16 cellular contexts compared by ENCODE assay signal in the genomic region with DNA sequence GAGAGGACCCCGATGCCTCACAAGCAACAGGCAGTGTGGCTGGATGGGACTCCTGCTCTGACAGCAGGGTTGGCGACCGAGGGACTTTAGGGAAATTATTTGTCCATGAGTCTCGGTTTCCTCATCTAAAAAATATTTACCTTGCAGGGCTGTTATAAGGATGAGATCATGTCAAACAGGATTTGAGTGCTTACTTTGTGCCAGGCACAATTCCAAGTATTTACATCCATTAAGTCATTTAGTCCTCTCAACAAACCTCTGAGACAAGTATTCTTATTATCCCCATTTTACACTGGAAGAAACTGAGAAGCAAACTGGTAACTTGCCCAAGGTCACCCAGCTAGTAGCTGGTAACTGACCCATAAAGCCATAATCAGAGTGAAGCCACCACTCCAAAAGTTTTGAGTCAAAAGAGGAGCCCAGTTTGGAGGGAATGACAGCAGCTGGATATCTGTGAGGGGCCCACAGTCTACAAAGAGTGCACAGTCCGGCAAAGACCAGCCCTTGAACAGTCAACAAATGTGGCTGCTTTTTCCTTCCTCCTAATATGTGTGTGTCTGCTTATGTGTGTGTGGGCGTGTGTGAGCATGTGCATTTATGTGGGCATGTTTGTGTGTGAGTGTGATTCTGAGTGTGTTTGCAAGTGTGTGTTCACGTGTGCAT.
A peak's percentile ranks its signal among the peaks of the same experiment; 100 is the strongest.
DNase-seq lines count a peak whose midpoint lies in the region; ATAC-seq and TF ChIP-seq lines count a peak whose summit lies in the region.
"Had no signal": no experiment of that assay in that cellular context is flagged by ENCODE, and none has a peak within 500 bp of the region (broad histone marks: within the 10 kb centered on the region; RNA-seq: fewer than 3 reads in every experiment).

No MANE protein-coding gene starts in this region.

- H2AFZ ChIP-seq in fibroblast of lung (ENCODE audit: low read length) (no peak overlapping the region), OCI-LY7 (ENCODE audit: low read length) (no peak overlapping the region)

- no peak overlapping the region for H3K27ac ChIP-seq in fibroblast of lung (ENCODE audit: insufficient read depth, low read length)
- no peak overlapping the region for H3K27ac ChIP-seq in OCI-LY7 (ENCODE audit: low read depth, low read length, poor library complexity, severe bottlenecking)
- H3K27ac ChIP-seq: cardiac muscle cell had no signal

- CTCF ChIA-PET in OCI-LY7 (lab: Charles Lee; ENCODE audit: unreplicated experiment): no interaction called here

- H3K4me2 ChIP-seq in fibroblast of lung (ENCODE audit: extremely low read depth, insufficient read depth, low read length) (peak overlapping the region; percentile 19), OCI-LY7 (ENCODE audit: low read length) (no peak overlapping the region)

- H3K27me3 ChIP-seq in fibroblast of lung (ENCODE audit: control insufficient read depth, insufficient read depth, low read length): no peaks in the 10 kb centered on the region
- H3K27me3 ChIP-seq: cardiac muscle cell had no signal

- DNase-seq in A172 (ENCODE audit: low spot score): peak; percentile 54
- DNase-seq in HK-2 (ENCODE audit: unreplicated experiment): peak; percentile 6
- DNase-seq in RKO (ENCODE audit: low spot score): peak; percentile 26
- DNase-seq in fibroblast of lung (ENCODE audit: low read depth in 2 of 2): peak in 1 of 2 donors; percentile 68
- no peak for DNase-seq in activated CD4-positive, alpha-beta T cell treated with anti-CD3 and anti-CD28 coated beads, Interleukin-2, amount 10 ng/mL, durations not matched to agents 24 days and 14 days
- no peak for DNase-seq in OCI-LY7 (ENCODE audit: low spot score)
- DNase-seq: activated CD4-positive, alpha-beta memory T cell treated with anti-CD3 and anti-CD28 coated beads, Interleukin-2, amount 10 ng/mL, durations not matched to agents 7 days and 5 days; activated effector memory CD4-positive, alpha-beta T cell treated with anti-CD3 and anti-CD28 coated beads, Interleukin-2, amount 50 U/mL, for 16 hours; NCI-H1694 treated with DMSO at 0.1 percent for 48 hours; stimulated activated CD4-positive, alpha-beta T cell treated with anti-CD3 and anti-CD28 coated beads, Interleukin-15, amount 100 ng/mL, for 24 hours; T-cell had no signal

- no peak overlapping the region for H3K9ac ChIP-seq in fibroblast of lung (ENCODE audit: insufficient read depth, low read length)

- no peak overlapping the region for H3K4me3 Mint-ChIP-seq in activated CD4-positive, alpha-beta T cell treated with anti-CD3 and anti-CD28 coated beads, Interleukin-2, amount 10 ng/mL, durations not matched to agents 24 days and 14 days
- H3K4me3 Mint-ChIP-seq: activated CD4-positive, alpha-beta memory T cell treated with anti-CD3 and anti-CD28 coated beads, Interleukin-2, amount 10 ng/mL, durations not matched to agents 7 days and 5 days; B cell; T-cell had no signal

- ATAC-seq in GM21526 (IDR thresholded peaks at IDR 0.05; ENCODE audit: low FRiP score, unreplicated experiment): no peak
- no peak for ATAC-seq in HG03280 (IDR thresholded peaks at IDR 0.05; ENCODE audit: unreplicated experiment)
- ATAC-seq: HepG2, T-cell had no signal

- no peaks in the 10 kb centered on the region for H3K36me3 Mint-ChIP-seq in activated CD4-positive, alpha-beta T cell treated with anti-CD3 and anti-CD28 coated beads, Interleukin-2, amount 10 ng/mL, durations not matched to agents 24 days and 14 days (ENCODE audit: low read depth)
- H3K36me3 Mint-ChIP-seq: T-cell had no signal

- H3K9me3 Mint-ChIP-seq in activated CD4-positive, alpha-beta T cell treated with anti-CD3 and anti-CD28 coated beads, Interleukin-2, amount 10 ng/mL, durations not matched to agents 24 days and 14 days: no peaks in the 10 kb centered on the region

- H3K27me3 Mint-ChIP-seq in activated CD4-positive, alpha-beta T cell treated with anti-CD3 and anti-CD28 coated beads, Interleukin-2, amount 10 ng/mL, durations not matched to agents 24 days and 14 days: no peaks in the 10 kb centered on the region
- H3K27me3 Mint-ChIP-seq: activated CD4-positive, alpha-beta memory T cell treated with anti-CD3 and anti-CD28 coated beads, Interleukin-2, amount 10 ng/mL, durations not matched to agents 7 days and 5 days; B cell; T-cell had no signal

- TF ChIP-seq CTCF in fibroblast of lung (conservative IDR thresholded peaks at IDR 0.05 in 1 of 2, IDR thresholded peaks at IDR 0.05 in 1 of 2; ENCODE audit: low read depth in 1 of 2, low read length in 2 of 2) (no peak), OCI-LY7 (conservative IDR thresholded peaks at IDR 0.05; ENCODE audit: low read length) (no peak)

- H4K20me1 ChIP-seq in fibroblast of lung (ENCODE audit: control insufficient read depth, extremely low read depth, insufficient read depth, low read length): no peaks in the 10 kb centered on the region
- no peaks in the 10 kb centered on the region for H4K20me1 ChIP-seq in OCI-LY7 (ENCODE audit: insufficient read depth, low read length)

- H3K9me3 ChIP-seq in fibroblast of lung (ENCODE audit: control insufficient read depth, insufficient read depth, low read depth, low read length) (no peaks in the 10 kb centered on the region), OCI-LY7 (ENCODE audit: low read length) (no peaks in the 10 kb centered on the region)

- H3K36me3 ChIP-seq in fibroblast of lung (ENCODE audit: control insufficient read depth, insufficient read depth, low read length) (no peaks in the 10 kb centered on the region), OCI-LY7 (ENCODE audit: insufficient read depth, low read length) (no peaks in the 10 kb centered on the region)
- H3K36me3 ChIP-seq: cardiac muscle cell had no signal

- H3K27ac Mint-ChIP-seq in activated CD4-positive, alpha-beta T cell treated with anti-CD3 and anti-CD28 coated beads, Interleukin-2, amount 10 ng/mL, durations not matched to agents 24 days and 14 days: no peak overlapping the region
- H3K27ac Mint-ChIP-seq: activated CD4-positive, alpha-beta memory T cell treated with anti-CD3 and anti-CD28 coated beads, Interleukin-2, amount 10 ng/mL, durations not matched to agents 7 days and 5 days; B cell; T-cell had no signal

- POLR2A ChIA-PET in OCI-LY7 (lab: Charles Lee): no interaction called here

- H3K79me2 ChIP-seq in fibroblast of lung (ENCODE audit: control insufficient read depth, insufficient read depth, low read length) (no peaks in the 10 kb centered on the region), OCI-LY7 (ENCODE audit: insufficient read depth, low read depth, low read length) (no peaks in the 10 kb centered on the region)

- no peaks in the 10 kb centered on the region for H3K9me2 ChIP-seq in OCI-LY7 (ENCODE audit: insufficient read depth, low read length)

- H3K4me3 ChIP-seq in fibroblast of lung (replicated peaks in 1 of 4; ENCODE audit: control extremely low read depth in 1 of 4, insufficient read depth in 1 of 4, low read depth in 3 of 4, low read length in 4 of 4) (no peak overlapping the region), OCI-LY7 (ENCODE audit: low read depth, low read length, poor library complexity, severe bottlenecking) (no peak overlapping the region)
- H3K4me3 ChIP-seq: cardiac muscle cell had no signal

- BruUV-seq in OCI-LY7 (replicated peaks; lab: Mats Ljungman, UMichigan): no TSS peak

- H3K4me1 Mint-ChIP-seq in activated CD4-positive, alpha-beta T cell treated with anti-CD3 and anti-CD28 coated beads, Interleukin-2, amount 10 ng/mL, durations not matched to agents 24 days and 14 days: no peaks in the 10 kb centered on the region
- H3K4me1 Mint-ChIP-seq: activated CD4-positive, alpha-beta memory T cell treated with anti-CD3 and anti-CD28 coated beads, Interleukin-2, amount 10 ng/mL, durations not matched to agents 7 days and 5 days; B cell; T-cell had no signal

- intact Hi-C loops in activated CD4-positive, alpha-beta T cell treated with anti-CD3 and anti-CD28 coated beads, Interleukin-2, amount 10 ng/mL, durations not matched to agents 24 days and 14 days (cut with micrococcal nuclease): no loop called here
- intact Hi-C loops in OCI-LY7 (cut with micrococcal nuclease; ENCODE audit: unreplicated experiment): no loop called here

- H3K4me1 ChIP-seq in fibroblast of lung (ENCODE audit: control insufficient read depth, extremely low read depth, insufficient read depth, low read length) (peaks cover 3% of the 10 kb centered on the region), OCI-LY7 (ENCODE audit: insufficient read depth, low read length, poor library complexity, severe bottlenecking) (no peaks in the 10 kb centered on the region)

Comparison
In these comparisons a context has a peak if more than half of its experiments do, and no peak if none do; other contexts are left out.
1. DNase-seq: peak in A172 (single experiment), HK-2 (single experiment) and RKO (single experiment); none in activated CD4-positive, alpha-beta T cell treated with anti-CD3 and anti-CD28 coated beads, Interleukin-2, amount 10 ng/mL, durations not matched to agents 24 days and 14 days (single experiment) and OCI-LY7 (single experiment).